In the genomic region with DNA sequence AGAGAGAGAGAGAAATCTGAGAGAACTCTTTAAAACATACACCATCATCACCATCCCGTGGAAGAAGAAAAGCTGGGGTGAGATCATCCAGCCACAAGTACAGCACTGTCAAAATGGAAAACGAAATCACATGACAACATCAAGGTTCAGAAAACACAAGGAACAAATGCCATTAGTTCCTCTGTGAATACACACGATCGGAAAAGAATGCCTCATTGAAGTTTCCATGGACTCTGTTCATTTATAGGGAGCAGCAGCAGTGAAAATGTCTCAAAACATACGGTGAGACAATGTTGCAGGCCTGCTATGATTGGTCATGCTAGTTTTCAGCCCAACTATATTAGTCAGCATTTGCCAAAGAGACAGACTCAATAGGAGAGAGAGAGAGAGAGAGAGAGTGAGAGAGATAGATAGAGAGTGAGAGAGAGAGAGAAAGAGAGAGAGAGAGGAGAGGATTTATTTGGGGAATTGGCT, we compare ENCODE assay signal across 1 cellular context.
TF ChIP-seq lines count a peak whose summit lies in the region.

No MANE protein-coding gene starts in this region.

TF ChIP-seq in K562, 482 proteins besides CTCF, POLR2A, EP300 and RAD21:
- TF ChIP-seq, protein P1, sequence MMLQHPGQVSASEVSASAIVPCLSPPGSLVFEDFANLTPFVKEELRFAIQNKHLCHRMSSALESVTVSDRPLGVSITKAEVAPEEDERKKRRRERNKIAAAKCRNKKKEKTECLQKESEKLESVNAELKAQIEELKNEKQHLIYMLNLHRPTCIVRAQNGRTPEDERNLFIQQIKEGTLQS (IDR thresholded peaks at IDR 0.05): peak; percentile 33; the same call in 1 of the 2 replicates
- TF ChIP-seq, protein P1 (CRISPR knock-in tag; conservative IDR thresholded peaks at IDR 0.05): no peak
- TF ChIP-seq OTX1 (CRISPR knock-in tag; IDR thresholded peaks at IDR 0.05) (0 out of 2 replicates have a peak, but pooled peaks have one; percentile 11), MEF2D (tag; conservative IDR thresholded peaks at IDR 0.05; ENCODE audit: low read depth) (no peak), HOXB6 (CRISPR knock-in tag; IDR thresholded peaks at IDR 0.05; ENCODE audit: borderline replicate concordance) (no peak), PHF21A (IDR thresholded peaks at IDR 0.05; ENCODE audit: borderline replicate concordance, low read depth) (0 out of 2 replicates have a peak, but pooled peaks have one; percentile 34), ZKSCAN1 (IDR thresholded peaks at IDR 0.05; ENCODE audit: low read depth, low read length) (no peak), MAFG (tag; conservative IDR thresholded peaks at IDR 0.05) (0 out of 2 replicates have a peak, but pooled peaks have one; percentile 29), MAFK (IDR thresholded peaks at IDR 0.05; ENCODE audit: low read length) (0 out of 2 replicates have a peak, but pooled peaks have one; percentile 6)
- TF ChIP-seq, protein P2, sequence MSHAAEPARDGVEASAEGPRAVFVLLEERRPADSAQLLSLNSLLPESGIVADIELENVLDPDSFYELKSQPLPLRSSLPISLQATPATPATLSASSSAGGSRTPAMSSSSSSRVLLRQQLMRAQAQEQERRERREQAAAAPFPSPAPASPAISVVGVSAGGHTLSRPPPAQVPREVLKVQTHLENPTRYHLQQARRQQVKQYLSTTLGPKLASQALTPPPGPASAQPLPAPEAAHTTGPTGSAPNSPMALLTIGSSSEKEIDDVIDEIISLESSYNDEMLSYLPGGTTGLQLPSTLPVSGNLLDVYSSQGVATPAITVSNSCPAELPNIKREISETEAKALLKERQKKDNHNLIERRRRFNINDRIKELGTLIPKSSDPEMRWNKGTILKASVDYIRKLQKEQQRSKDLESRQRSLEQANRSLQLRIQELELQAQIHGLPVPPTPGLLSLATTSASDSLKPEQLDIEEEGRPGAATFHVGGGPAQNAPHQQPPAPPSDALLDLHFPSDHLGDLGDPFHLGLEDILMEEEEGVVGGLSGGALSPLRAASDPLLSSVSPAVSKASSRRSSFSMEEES (CRISPR knock-in tag; IDR thresholded peaks at IDR 0.05): peak; percentile 23; the same call in 1 of the 2 replicates
- TF ChIP-seq, protein P3, sequence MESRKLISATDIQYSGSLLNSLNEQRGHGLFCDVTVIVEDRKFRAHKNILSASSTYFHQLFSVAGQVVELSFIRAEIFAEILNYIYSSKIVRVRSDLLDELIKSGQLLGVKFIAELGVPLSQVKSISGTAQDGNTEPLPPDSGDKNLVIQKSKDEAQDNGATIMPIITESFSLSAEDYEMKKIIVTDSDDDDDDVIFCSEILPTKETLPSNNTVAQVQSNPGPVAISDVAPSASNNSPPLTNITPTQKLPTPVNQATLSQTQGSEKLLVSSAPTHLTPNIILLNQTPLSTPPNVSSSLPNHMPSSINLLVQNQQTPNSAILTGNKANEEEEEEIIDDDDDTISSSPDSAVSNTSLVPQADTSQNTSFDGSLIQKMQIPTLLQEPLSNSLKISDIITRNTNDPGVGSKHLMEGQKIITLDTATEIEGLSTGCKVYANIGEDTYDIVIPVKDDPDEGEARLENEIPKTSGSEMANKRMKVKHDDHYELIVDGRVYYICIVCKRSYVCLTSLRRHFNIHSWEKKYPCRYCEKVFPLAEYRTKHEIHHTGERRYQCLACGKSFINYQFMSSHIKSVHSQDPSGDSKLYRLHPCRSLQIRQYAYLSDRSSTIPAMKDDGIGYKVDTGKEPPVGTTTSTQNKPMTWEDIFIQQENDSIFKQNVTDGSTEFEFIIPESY (CRISPR knock-in tag; IDR thresholded peaks at IDR 0.05): no peak
